21 cellular contexts compared by ENCODE assay signal in genomic region chr6:97077380-97077779, GRCh38.
"Had no signal": no experiment of that assay in that cellular context is flagged by ENCODE, and none has a peak within 500 bp of the region (broad histone marks: within the 10 kb centered on the region; RNA-seq: fewer than 3 reads in every experiment).

No MANE protein-coding gene starts in this region.

- H3K4me3 ChIP-seq: body of pancreas, esophagus muscularis mucosa, gastroesophageal sphincter, mucosa of descending colon, sigmoid colon, smooth muscle cell, transverse colon, uterus had no signal

- DNase-seq: activated CD4-positive, alpha-beta memory T cell treated with anti-CD3 and anti-CD28 coated beads, Interleukin-2, amount 10 ng/mL, durations not matched to agents 7 days and 5 days; activated CD4-positive, alpha-beta T cell treated with anti-CD3 and anti-CD28 coated beads for 4 hours; activated CD4-positive, CD25-positive, alpha-beta regulatory T cell; activated effector memory CD4-positive, alpha-beta T cell treated with anti-CD3 and anti-CD28 coated beads, Interleukin-2, amount 50 U/mL, for 16 hours; activated naive CD4-positive, alpha-beta T cell treated with anti-CD3 and anti-CD28 coated beads, Interleukin-2, amount 10 ng/mL, durations not matched to agents 7 days and 5 days; body of pancreas; dermis blood vessel endothelial cell; effector CD8-positive, alpha-beta T cell; head of caudate nucleus; mucosa of descending colon; posterior cingulate gyrus; sigmoid colon; stimulated activated CD4-positive, alpha-beta T cell treated with anti-CD3 and anti-CD28 coated beads, Interleukin-15, amount 100 ng/mL, for 24 hours; stimulated activated naive B cell treated with anti-CD40 and anti-IgM and Interleukin-4, amounts not matched to agents 10 μg/mL and 1 μg/mL and 100 μg/mL, for 72 hours; T-helper 17 cell; transverse colon; uterus had no signal

- H3K4me1 ChIP-seq: body of pancreas, esophagus muscularis mucosa, gastroesophageal sphincter, sigmoid colon, transverse colon, uterus had no signal

- H3K27ac ChIP-seq: body of pancreas, esophagus muscularis mucosa, gastroesophageal sphincter, sigmoid colon, transverse colon, uterus had no signal

- H3K27me3 Mint-ChIP-seq: activated CD4-positive, alpha-beta memory T cell treated with anti-CD3 and anti-CD28 coated beads, Interleukin-2, amount 10 ng/mL, durations not matched to agents 7 days and 5 days; activated naive CD4-positive, alpha-beta T cell treated with anti-CD3 and anti-CD28 coated beads, Interleukin-2, amount 10 ng/mL, durations not matched to agents 7 days and 5 days; memory B cell; T-helper 17 cell had no signal

- H3K36me3 Mint-ChIP-seq: activated naive CD4-positive, alpha-beta T cell treated with anti-CD3 and anti-CD28 coated beads, Interleukin-2, amount 10 ng/mL, durations not matched to agents 7 days and 5 days; stimulated activated naive B cell treated with anti-CD40 and anti-IgM and Interleukin-4, amounts not matched to agents 10 μg/mL and 1 μg/mL and 100 μg/mL, for 72 hours had no signal

- H3K36me3 ChIP-seq: esophagus muscularis mucosa, gastroesophageal sphincter, sigmoid colon, transverse colon, uterus had no signal

- H3K4me3 Mint-ChIP-seq: activated CD4-positive, alpha-beta memory T cell treated with anti-CD3 and anti-CD28 coated beads, Interleukin-2, amount 10 ng/mL, durations not matched to agents 7 days and 5 days; activated naive CD4-positive, alpha-beta T cell treated with anti-CD3 and anti-CD28 coated beads, Interleukin-2, amount 10 ng/mL, durations not matched to agents 7 days and 5 days; memory B cell; stimulated activated naive B cell treated with anti-CD40 and anti-IgM and Interleukin-4, amounts not matched to agents 10 μg/mL and 1 μg/mL and 100 μg/mL, for 72 hours; T-helper 17 cell had no signal

- H3K4me1 Mint-ChIP-seq: memory B cell; stimulated activated naive B cell treated with anti-CD40 and anti-IgM and Interleukin-4, amounts not matched to agents 10 μg/mL and 1 μg/mL and 100 μg/mL, for 72 hours had no signal

- H3K27ac Mint-ChIP-seq: activated CD4-positive, alpha-beta memory T cell treated with anti-CD3 and anti-CD28 coated beads, Interleukin-2, amount 10 ng/mL, durations not matched to agents 7 days and 5 days; activated naive CD4-positive, alpha-beta T cell treated with anti-CD3 and anti-CD28 coated beads, Interleukin-2, amount 10 ng/mL, durations not matched to agents 7 days and 5 days; memory B cell; stimulated activated naive B cell treated with anti-CD40 and anti-IgM and Interleukin-4, amounts not matched to agents 10 μg/mL and 1 μg/mL and 100 μg/mL, for 72 hours; T-helper 17 cell had no signal

- H3K27me3 ChIP-seq: body of pancreas, esophagus muscularis mucosa, gastroesophageal sphincter, sigmoid colon, transverse colon, uterus had no signal

- H3K9me3 Mint-ChIP-seq: activated CD4-positive, alpha-beta memory T cell treated with anti-CD3 and anti-CD28 coated beads, Interleukin-2, amount 10 ng/mL, durations not matched to agents 7 days and 5 days; activated naive CD4-positive, alpha-beta T cell treated with anti-CD3 and anti-CD28 coated beads, Interleukin-2, amount 10 ng/mL, durations not matched to agents 7 days and 5 days; memory B cell; stimulated activated naive B cell treated with anti-CD40 and anti-IgM and Interleukin-4, amounts not matched to agents 10 μg/mL and 1 μg/mL and 100 μg/mL, for 72 hours had no signal

- H3K4me2 ChIP-seq: smooth muscle cell had no signal

- ATAC-seq: body of pancreas; gastroesophageal sphincter; mucosa of descending colon; stimulated activated naive B cell treated with anti-CD40 and anti-IgM and Interleukin-4, amounts not matched to agents 10 μg/mL and 1 μg/mL and 100 μg/mL, for 72 hours; T-helper 17 cell had no signal
